Comparison of ENCODE assay signal across 1 cellular context in the genomic region with DNA sequence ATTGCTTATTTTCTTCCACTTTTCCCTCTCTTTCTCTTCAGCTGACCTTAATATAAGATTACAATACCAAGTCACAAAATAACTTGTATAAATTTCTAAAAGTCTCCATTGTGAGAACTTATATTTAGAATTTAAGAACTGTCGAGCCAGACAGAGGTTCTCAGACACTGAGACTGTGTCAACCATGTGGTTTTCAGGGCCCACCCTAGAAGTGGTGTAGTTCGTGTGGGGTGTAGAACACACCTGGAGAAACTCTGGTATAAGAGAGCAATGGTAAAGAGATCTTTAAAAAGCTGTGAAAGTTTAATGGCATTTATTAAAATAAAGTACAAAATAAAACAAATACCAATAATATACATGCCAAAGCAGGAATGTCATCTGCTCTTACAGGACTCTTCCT.
TF ChIP-seq lines count a peak whose summit lies in the region.

No MANE protein-coding gene starts in this region.

TF ChIP-seq in A549, 52 proteins besides CTCF, POLR2A, EP300 and RAD21 (continued from another document):
- TF ChIP-seq, protein P1, sequence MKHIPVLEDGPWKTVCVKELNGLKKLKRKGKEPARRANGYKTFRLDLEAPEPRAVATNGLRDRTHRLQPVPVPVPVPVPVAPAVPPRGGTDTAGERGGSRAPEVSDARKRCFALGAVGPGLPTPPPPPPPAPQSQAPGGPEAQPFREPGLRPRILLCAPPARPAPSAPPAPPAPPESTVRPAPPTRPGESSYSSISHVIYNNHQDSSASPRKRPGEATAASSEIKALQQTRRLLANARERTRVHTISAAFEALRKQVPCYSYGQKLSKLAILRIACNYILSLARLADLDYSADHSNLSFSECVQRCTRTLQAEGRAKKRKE (CRISPR knock-in tag; IDR thresholded peaks at IDR 0.05; ENCODE audit: low read depth), result no peak
- no peak for TF ChIP-seq RARB (CRISPR knock-in tag; IDR thresholded peaks at IDR 0.05)
- TF ChIP-seq JUNB (IDR thresholded peaks at IDR 0.05), result no peak
- no peak for TF ChIP-seq CHD4 (IDR thresholded peaks at IDR 0.05; ENCODE audit: borderline replicate concordance)
